Comparison of ENCODE assay signal across 1 cellular context in the genomic region with DNA sequence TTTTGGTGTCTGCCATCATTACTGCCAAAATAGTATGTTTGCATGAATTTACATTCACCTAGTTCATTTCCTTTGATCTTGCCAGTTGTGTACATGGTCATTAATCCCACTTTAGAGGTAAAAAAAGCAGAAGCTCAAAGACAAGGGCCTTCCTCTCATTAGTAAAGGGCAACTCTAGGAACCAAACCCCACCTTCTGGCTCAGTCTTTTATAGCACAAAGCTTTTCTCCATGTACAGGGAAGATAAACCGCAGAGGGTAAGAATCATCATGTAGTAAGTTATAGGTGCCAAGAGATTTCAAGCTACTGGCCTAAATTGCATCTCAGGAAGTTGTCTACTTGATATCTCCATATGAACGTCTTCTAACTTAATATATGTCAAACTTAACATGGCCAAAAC.
TF ChIP-seq lines count a peak whose summit lies in the region.

No MANE protein-coding gene starts in this region.

TF ChIP-seq in K562, 482 proteins besides CTCF, POLR2A, EP300 and RAD21:
- no peak for TF ChIP-seq NFIX (CRISPR knock-in tag; IDR thresholded peaks at IDR 0.05; ENCODE audit: low read depth)
- TF ChIP-seq, protein P1, sequence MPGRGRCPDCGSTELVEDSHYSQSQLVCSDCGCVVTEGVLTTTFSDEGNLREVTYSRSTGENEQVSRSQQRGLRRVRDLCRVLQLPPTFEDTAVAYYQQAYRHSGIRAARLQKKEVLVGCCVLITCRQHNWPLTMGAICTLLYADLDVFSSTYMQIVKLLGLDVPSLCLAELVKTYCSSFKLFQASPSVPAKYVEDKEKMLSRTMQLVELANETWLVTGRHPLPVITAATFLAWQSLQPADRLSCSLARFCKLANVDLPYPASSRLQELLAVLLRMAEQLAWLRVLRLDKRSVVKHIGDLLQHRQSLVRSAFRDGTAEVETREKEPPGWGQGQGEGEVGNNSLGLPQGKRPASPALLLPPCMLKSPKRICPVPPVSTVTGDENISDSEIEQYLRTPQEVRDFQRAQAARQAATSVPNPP (IDR thresholded peaks at IDR 0.05; ENCODE audit: borderline replicate concordance, insufficient read depth, insufficient read length) = no peak
- TF ChIP-seq POLR2B (IDR thresholded peaks at IDR 0.05; ENCODE audit: low read depth, partially characterized antibody) = no peak
- TF ChIP-seq CHD2 (IDR thresholded peaks at IDR 0.05; ENCODE audit: low read depth, low read length) = no peak
- TF ChIP-seq SLC30A9 (CRISPR knock-in tag; IDR thresholded peaks at IDR 0.05) = no peak
- no peak for TF ChIP-seq MTA2 (IDR thresholded peaks at IDR 0.05; ENCODE audit: low read depth)
- no peak for TF ChIP-seq TEAD4 (IDR thresholded peaks at IDR 0.05; ENCODE audit: low read length)
- no peak for TF ChIP-seq TEAD4 (CRISPR knock-in tag; IDR thresholded peaks at IDR 0.05; ENCODE audit: borderline replicate concordance)
- no peak for TF ChIP-seq ZNF57 (CRISPR knock-in tag; IDR thresholded peaks at IDR 0.05)
- TF ChIP-seq ZC3H4 (CRISPR knock-in tag; IDR thresholded peaks at IDR 0.05; ENCODE audit: borderline replicate concordance) = no peak
- TF ChIP-seq NR3C1 (CRISPR knock-in tag; IDR thresholded peaks at IDR 0.05) = no peak
- no peak for TF ChIP-seq L3MBTL2 (IDR thresholded peaks at IDR 0.05)
